ENCODE assay signal across 26 cellular contexts in the genomic region with DNA sequence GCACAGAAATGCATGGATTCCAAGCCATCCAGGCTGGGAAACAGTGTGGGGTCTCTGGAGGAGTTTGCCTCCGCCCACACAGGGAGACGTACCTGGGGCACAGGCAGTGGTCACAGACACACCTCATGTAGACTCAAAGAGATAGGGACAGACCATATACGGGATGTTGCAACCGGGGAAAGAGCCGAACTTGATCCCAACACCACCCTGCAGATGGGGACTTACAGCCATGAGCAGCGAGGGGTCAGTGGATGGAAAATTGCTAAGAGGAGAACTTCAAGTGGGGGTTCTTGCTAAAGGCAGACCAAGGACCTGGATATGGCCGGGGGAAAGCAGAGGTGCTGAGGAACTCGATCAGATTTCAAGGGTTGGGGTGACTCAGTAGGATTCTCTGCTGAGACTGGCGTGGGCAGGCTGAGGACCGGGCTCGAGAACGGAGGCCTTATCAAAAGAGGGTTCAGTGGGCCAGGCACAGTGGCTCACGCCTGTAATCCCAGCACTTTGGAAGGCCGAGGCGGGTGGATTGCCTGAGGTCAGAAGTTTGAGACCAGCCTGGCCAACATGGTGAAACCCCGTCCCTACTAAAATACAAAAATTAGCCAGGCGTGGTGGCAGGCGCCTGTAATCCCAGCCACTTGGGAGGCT. TPM values are rescaled to one million over a fixed set of nuclear protein-coding genes. Genes with fewer than 3 reads are reported as not detected.
"Had no signal": no experiment of that assay in that cellular context is flagged by ENCODE, and none has a peak within 500 bp of the region (broad histone marks: within the 10 kb centered on the region; RNA-seq: fewer than 3 reads in every experiment).

No MANE protein-coding gene starts in this region.

- H3K36me3 Mint-ChIP-seq: activated CD8-positive, alpha-beta memory T cell treated with anti-CD3 and anti-CD28 coated beads, Interleukin-2, amount 10 ng/mL, durations not matched to agents 7 days and 5 days; activated naive CD4-positive, alpha-beta T cell treated with anti-CD3 and anti-CD28 coated beads, Interleukin-2, amount 50 U/mL, for 72 hours; naive B cell had no signal

- H3K27ac Mint-ChIP-seq: activated CD4-positive, alpha-beta T cell treated with anti-CD3 and anti-CD28 coated beads for 36 hours; activated CD8-positive, alpha-beta memory T cell treated with anti-CD3 and anti-CD28 coated beads, Interleukin-2, amount 10 ng/mL, durations not matched to agents 7 days and 5 days; activated CD8-positive, alpha-beta T cell treated with anti-CD3 and anti-CD28 coated beads, Interleukin-2, amount 10 ng/mL, durations not matched to agents 7 days and 5 days; activated naive CD4-positive, alpha-beta T cell treated with anti-CD3 and anti-CD28 coated beads, Interleukin-2, amount 50 U/mL, for 72 hours; activated T-helper 2 cell treated with anti-CD3 and anti-CD28 coated beads, Interferon-gamma antibody, Interleukin-2, Interleukin-4, amounts not matched to agents 10 μg/mL and 5 μg/mL and 100 μg/mL, durations not matched to agents 14 hours and 24 hours and 36 hours; nephron progenitor cell had no signal

- H3K27ac ChIP-seq: body of pancreas, cardiac muscle cell, colonic mucosa, dorsolateral prefrontal cortex, gastrocnemius medialis, parathyroid adenoma, psoas muscle had no signal

- DNase-seq: activated CD4-positive, alpha-beta T cell treated with anti-CD3 and anti-CD28 coated beads for 36 hours; activated CD4-positive, CD25-positive, alpha-beta regulatory T cell; activated CD8-positive, alpha-beta memory T cell treated with anti-CD3 and anti-CD28 coated beads, Interleukin-2, amount 10 ng/mL, durations not matched to agents 7 days and 5 days; activated CD8-positive, alpha-beta T cell treated with anti-CD3 and anti-CD28 coated beads, Interleukin-2, amount 10 ng/mL, durations not matched to agents 7 days and 5 days; activated T-cell treated with anti-CD3 and anti-CD28 coated beads, Interleukin-2, amount 50 U/mL, for 48 hours; anterior cingulate cortex; body of pancreas; cerebellar nuclear complex; colonic mucosa; dorsolateral prefrontal cortex; effector memory CD4-positive, alpha-beta T cell; gastrocnemius medialis; glutamatergic neuron; left cardiac atrium; left ventricle myocardium superior; naive B cell; nephron progenitor cell; stimulated activated naive CD4-positive, alpha-beta T cell; T-helper 1 cell had no signal

- H3K27me3 ChIP-seq: body of pancreas, cardiac muscle cell, colonic mucosa, dorsolateral prefrontal cortex, tibial nerve had no signal

- H3K9ac ChIP-seq: parathyroid adenoma had no signal

- H3K4me3 ChIP-seq: body of pancreas, cardiac muscle cell, colonic mucosa, dorsolateral prefrontal cortex, gastrocnemius medialis, psoas muscle, tibial nerve had no signal

- H3K9me3 ChIP-seq: body of pancreas, colonic mucosa, gastrocnemius medialis, psoas muscle, tibial nerve had no signal

- H2AFZ ChIP-seq: parathyroid adenoma had no signal

- H3K4me1 ChIP-seq: body of pancreas, colonic mucosa, parathyroid adenoma, psoas muscle had no signal

- H3K4me3 Mint-ChIP-seq: activated CD4-positive, alpha-beta T cell treated with anti-CD3 and anti-CD28 coated beads for 36 hours; activated CD8-positive, alpha-beta memory T cell treated with anti-CD3 and anti-CD28 coated beads, Interleukin-2, amount 10 ng/mL, durations not matched to agents 7 days and 5 days; activated CD8-positive, alpha-beta T cell treated with anti-CD3 and anti-CD28 coated beads, Interleukin-2, amount 10 ng/mL, durations not matched to agents 7 days and 5 days; naive B cell; nephron progenitor cell had no signal

- H3K79me2 ChIP-seq: parathyroid adenoma had no signal

- H3K9me3 Mint-ChIP-seq: activated naive CD4-positive, alpha-beta T cell treated with anti-CD3 and anti-CD28 coated beads, Interleukin-2, amount 50 U/mL, for 72 hours; activated T-helper 2 cell treated with anti-CD3 and anti-CD28 coated beads, Interferon-gamma antibody, Interleukin-2, Interleukin-4, amounts not matched to agents 10 μg/mL and 5 μg/mL and 100 μg/mL, durations not matched to agents 14 hours and 24 hours and 36 hours; naive B cell; nephron progenitor cell had no signal

- H3K36me3 ChIP-seq: cardiac muscle cell, colonic mucosa, gastrocnemius medialis, tibial nerve had no signal

- H3K27me3 Mint-ChIP-seq: activated CD4-positive, alpha-beta T cell treated with anti-CD3 and anti-CD28 coated beads for 36 hours had no signal

RNA-seq across cellular contexts. Expression of gene DNAH17, which starts 12.0 kb away (rescaled TPM):
- total RNA-seq: body of pancreas, cardiac muscle cell, epithelial cell of proximal tubule, left ventricle myocardium superior had no signal
